ENCODE assay signal across 10 cellular contexts in genomic region chr9:121556580-121556979, GRCh38.
DNase-seq lines count a peak whose midpoint lies in the region; ATAC-seq lines count a peak whose summit lies in the region.
"Had no signal": no experiment of that assay in that cellular context is flagged by ENCODE, and none has a peak within 500 bp of the region (broad histone marks: within the 10 kb centered on the region; RNA-seq: fewer than 3 reads in every experiment).

No MANE protein-coding gene starts in this region.

- no peak for ATAC-seq in GM19397 (IDR thresholded peaks at IDR 0.05; ENCODE audit: unreplicated experiment)

- H3K27me3 ChIP-seq in stomach smooth muscle (ENCODE audit: control insufficient read depth in 1 of 2, insufficient read depth in 2 of 2, low read length in 2 of 2): no peaks in the 10 kb centered on the region

- no peaks in the 10 kb centered on the region for H3K36me3 ChIP-seq in stomach smooth muscle (ENCODE audit: control insufficient read depth in 2 of 2, insufficient read depth in 2 of 2, low read length in 2 of 2)

- peak overlapping the region; percentile 80 for H3K27ac ChIP-seq in stomach smooth muscle (ENCODE audit: low read length)
- H3K27ac ChIP-seq: SK-N-MC had no signal

- H3K4me1 ChIP-seq in stomach smooth muscle (ENCODE audit: control insufficient read depth, insufficient read depth, low read length): peaks cover 27% of the 10 kb centered on the region

- H3K4me3 ChIP-seq in stomach smooth muscle (ENCODE audit: low read length in 2 of 2): no peak overlapping the region
- H3K4me3 ChIP-seq: SK-N-MC had no signal

- no peaks in the 10 kb centered on the region for H3K9me3 ChIP-seq in stomach smooth muscle (ENCODE audit: control insufficient read depth in 2 of 2, low read length in 2 of 2)

- H3K9ac ChIP-seq in stomach smooth muscle (ENCODE audit: low read length in 2 of 2): peak overlapping the region in 1 of 2 donors; percentile 3

- DNase-seq in HK-2 (ENCODE audit: unreplicated experiment) (peak; percentile 91), brain pericyte (ENCODE audit: low read depth, low spot score) (peak; percentile 43), iris pigment epithelial cell (ENCODE audit: low read depth) (peak; percentile 95), NCI-H1436 treated with DMSO at 0.1 percent for 48 hours (lab: John Stamatoyannopoulos, UW) (no peak), activated T-cell treated with anti-CD3 and anti-CD28 coated beads for 4 hours (no peak)
- DNase-seq in activated T-cell treated with anti-CD3 and anti-CD28 coated beads, Interleukin-2, amount 50 U/mL, for 1 hour: no peak
- DNase-seq: activated naive CD4-positive, alpha-beta T cell had no signal

Comparison
In these comparisons a context has a peak if more than half of its experiments do, and no peak if none do; other contexts are left out.
1. DNase-seq: peak in HK-2 (single experiment), brain pericyte (single experiment) and iris pigment epithelial cell (single experiment); none in NCI-H1436 treated with DMSO at 0.1 percent for 48 hours (single experiment), activated T-cell treated with anti-CD3 and anti-CD28 coated beads, Interleukin-2, amount 50 U/mL, for 1 hour (single experiment) and activated T-cell treated with anti-CD3 and anti-CD28 coated beads for 4 hours (single experiment).